ENCODE assay signal across 1 cellular context in genomic region chr3:58578873-58579272, GRCh38.
TF ChIP-seq lines count a peak whose summit lies in the region.

No MANE protein-coding gene starts in this region.

TF ChIP-seq in HepG2, 621 proteins besides CTCF, POLR2A, EP300 and RAD21:
- TF ChIP-seq ATF7 (IDR thresholded peaks at IDR 0.05) (peak; percentile 89), ATF7 (CRISPR knock-in tag; IDR thresholded peaks at IDR 0.05) (no peak), ZNF224 (CRISPR knock-in tag; IDR thresholded peaks at IDR 0.05) (no peak), CREB1 (IDR thresholded peaks at IDR 0.05) (peak; percentile 80), CREB1 (CRISPR knock-in tag; IDR thresholded peaks at IDR 0.05) (no peak)
